Comparison of ENCODE assay signal across 8 cellular contexts in the genomic region with DNA sequence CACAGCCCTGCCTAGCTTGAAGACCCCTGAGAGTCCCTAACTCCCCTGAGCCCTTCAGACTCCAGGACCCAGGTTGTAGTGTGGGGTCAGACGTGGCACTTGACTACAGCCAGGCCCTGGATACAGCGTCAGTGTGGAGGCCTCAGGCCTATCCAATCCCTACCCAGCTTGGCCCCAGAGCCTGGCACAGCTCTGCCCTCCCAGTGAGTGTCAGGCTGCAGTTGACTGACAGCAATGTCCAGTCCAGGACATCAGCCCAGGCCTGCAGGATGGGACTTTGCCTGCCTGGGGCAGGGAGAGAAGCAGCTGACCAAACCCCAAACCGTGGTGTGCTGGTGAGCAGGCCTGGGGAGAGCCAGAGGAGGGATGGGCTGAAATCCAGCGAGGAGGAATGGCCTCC. TPM values are rescaled to one million over a fixed set of nuclear protein-coding genes. Genes with fewer than 3 reads are reported as not detected.
DNase-seq lines count a peak whose midpoint lies in the region; ATAC-seq and TF ChIP-seq lines count a peak whose summit lies in the region.

No MANE protein-coding gene starts in this region.

- no peaks in the 10 kb centered on the region for H3K36me3 ChIP-seq in Panc1 (ENCODE audit: control insufficient read depth, insufficient read depth, low read length)

- no peak for DNase-seq in CD14-positive monocyte (ENCODE audit: low spot score)
- no peak for DNase-seq in Panc1 (ENCODE audit: low read depth, low spot score)
- peak; percentile 81 for DNase-seq in epidermal melanocyte (ENCODE audit: insufficient read length, low spot score)
- DNase-seq in occipital lobe (lab: John Stamatoyannopoulos, UW) = peak; percentile 39
- no peak for DNase-seq in activated CD4-positive, CD25-positive, alpha-beta regulatory T cell treated with anti-CD3 and anti-CD28 coated beads, Interleukin-2, amount 50 U/mL, for 72 hours
- DNase-seq in posterior vena cava (ENCODE audit: low spot score) = no peak

- H3K4me1 Mint-ChIP-seq in CD14-positive monocyte = peaks cover 99% of the 10 kb centered on the region

- in situ Hi-C loops in Panc1 (cut with HindIII; ENCODE audit: low pct_unique_long_range_greater_than_20kb, low sequenced_read_pairs) = no loop called here

- peak overlapping the region; percentile 64 to 80 for H3K4me3 Mint-ChIP-seq in CD14-positive monocyte

- H3K27ac Mint-ChIP-seq in CD14-positive monocyte = peak overlapping the region; percentile 90 to 95 (median 91)

- BruUV-seq in Panc1 (replicated peaks; lab: Mats Ljungman, UMichigan) = no TSS peak

- H3K27me3 Mint-ChIP-seq in CD14-positive monocyte (ENCODE audit: low read depth in 3 of 3) = no peaks in the 10 kb centered on the region

- CTCF ChIA-PET in Panc1 (lab: Charles Lee) = no interaction called here

- peaks cover 38 to 55% of the 10 kb centered on the region in 2 donors for H3K36me3 Mint-ChIP-seq in CD14-positive monocyte

- ATAC-seq in Panc1 (peak; percentile 52; the same call in 1 of the 2 replicates), HG03442 (IDR thresholded peaks at IDR 0.05; ENCODE audit: unreplicated experiment) (no peak), esophagus mucosa (no peak)

- H3K4me1 ChIP-seq in Panc1 (ENCODE audit: control insufficient read depth, insufficient read depth, low read length) = peaks cover 12% of the 10 kb centered on the region

- H3K9me3 ChIP-seq in Panc1 (ENCODE audit: control insufficient read depth, insufficient read depth, low read depth, low read length) = no peaks in the 10 kb centered on the region

- H3K27ac ChIP-seq in Panc1 (ENCODE audit: low read length) = no peak overlapping the region

- POLR2A ChIA-PET in Panc1 (lab: Charles Lee) = no interaction called here

- intact Hi-C loops in CD14-positive monocyte (cut with micrococcal nuclease) = loop anchor here in 1 of 2 donors (5.0 kb wide), 1 partner anchor 38 kb away; no protein-coding TSS in a partner anchor
- intact Hi-C loops in Panc1 (cut with micrococcal nuclease; ENCODE audit: unreplicated experiment) = no loop called here
- intact Hi-C loops in posterior vena cava (cut with DNase I) = no loop called here

- TF ChIP-seq CTCF in CD14-positive monocyte (IDR thresholded peaks at IDR 0.05) (no peak), Panc1 (IDR thresholded peaks at IDR 0.05) (no peak)

- no peaks in the 10 kb centered on the region for H3K27me3 ChIP-seq in Panc1 (ENCODE audit: control insufficient read depth, insufficient read depth, low read length)

- no peak overlapping the region for H3K4me3 ChIP-seq in Panc1 (ENCODE audit: low read depth in 2 of 2, low read length in 2 of 2)

- peaks cover 0 to 2% (median 0%) of the 10 kb centered on the region in 7 donors for H3K9me3 Mint-ChIP-seq in CD14-positive monocyte

RNA-seq across cellular contexts. Expression of a gene that starts 27.3 kb away (rescaled TPM):
- polyA plus RNA-seq in CD14-positive monocyte = 10 to 100 TPM; 22.5 to 28.0 TPM
- total RNA-seq in Panc1 (2021; ENCODE audit: unreplicated experiment) (78.6 TPM), occipital lobe (47.9 TPM), esophagus mucosa (42.7 TPM), posterior vena cava (10 to 100 TPM; 49.6 to 97.8 TPM)
- 91.5 TPM for polyA plus RNA-seq in Panc1 (2012; ENCODE audit: insufficient read length)

Comparison
In these comparisons a context has a peak if more than half of its experiments do, and no peak if none do; other contexts are left out.
1. DNase-seq: peak in epidermal melanocyte (single experiment) and occipital lobe (single experiment); none in CD14-positive monocyte (single experiment), Panc1 (single experiment), activated CD4-positive, CD25-positive, alpha-beta regulatory T cell treated with anti-CD3 and anti-CD28 coated beads, Interleukin-2, amount 50 U/mL, for 72 hours (single experiment) and posterior vena cava (single experiment).